ENCODE assay signal across 10 cellular contexts in genomic region chr10:119006451-119007210, GRCh38. TPM values are rescaled to one million over a fixed set of nuclear protein-coding genes. Genes with fewer than 3 reads are reported as not detected.
A peak's percentile ranks its signal among the peaks of the same experiment; 100 is the strongest.
DNase-seq lines count a peak whose midpoint lies in the region; ATAC-seq and TF ChIP-seq lines count a peak whose summit lies in the region.
"Had no signal": no experiment of that assay in that cellular context is flagged by ENCODE, and none has a peak within 500 bp of the region (broad histone marks: within the 10 kb centered on the region; RNA-seq: fewer than 3 reads in every experiment).

No MANE protein-coding gene starts in this region.

- no peak for TF ChIP-seq CTCF in hepatocyte (IDR thresholded peaks at IDR 0.05; ENCODE audit: poor library complexity)

- DNase-seq in H4 (ENCODE audit: low spot score) (peak; percentile 88), T1000 (lab: John Stamatoyannopoulos, UW) (peak; percentile 79), hepatocyte (ENCODE audit: low spot score) (peak; percentile 84), NCI-H146 (lab: John Stamatoyannopoulos, UW) (no peak)
- DNase-seq: activated CD4-positive, CD25-positive, alpha-beta regulatory T cell; stimulated activated CD4-positive, alpha-beta T cell treated with anti-CD3 and anti-CD28 coated beads, Interleukin-2, amount 100 ng/mL, for 24 hours had no signal

- no peak for ATAC-seq in GM18519 (IDR thresholded peaks at IDR 0.05; ENCODE audit: low FRiP score, unreplicated experiment)
- ATAC-seq in GM21390 (IDR thresholded peaks at IDR 0.05; ENCODE audit: unreplicated experiment) = no peak
- ATAC-seq in GM19452 (IDR thresholded peaks at IDR 0.05; ENCODE audit: unreplicated experiment) = no peak

- H3K4me1 ChIP-seq in hepatocyte (ENCODE audit: insufficient read depth) = peaks cover 12% of the 10 kb centered on the region
- H3K4me1 ChIP-seq in stomach smooth muscle (ENCODE audit: control insufficient read depth, insufficient read depth, low read length) = peaks cover 9% of the 10 kb centered on the region

- no peaks in the 10 kb centered on the region for H3K79me2 ChIP-seq in hepatocyte

- no peak overlapping the region for H3K9ac ChIP-seq in stomach smooth muscle (ENCODE audit: low read length in 2 of 2)

- no peaks in the 10 kb centered on the region for H3K36me3 ChIP-seq in hepatocyte (replicated peaks; ENCODE audit: insufficient read depth, low read depth)
- no peaks in the 10 kb centered on the region for H3K36me3 ChIP-seq in stomach smooth muscle (ENCODE audit: control insufficient read depth in 2 of 2, insufficient read depth in 2 of 2, low read length in 2 of 2)

- WGBS in hepatocyte (ENCODE audit: low lambda C conversion rate, missing lambda C conversion rate) = 42% methylated on average over 9 of the region's 9 CpGs

- no peak overlapping the region for H3K4me3 ChIP-seq in hepatocyte
- H3K4me3 ChIP-seq in stomach smooth muscle (ENCODE audit: low read length in 2 of 2) = peak overlapping the region; percentile 12 to 29

- H3K27me3 ChIP-seq in hepatocyte (no peaks in the 10 kb centered on the region), stomach smooth muscle (ENCODE audit: control insufficient read depth in 1 of 2, insufficient read depth in 2 of 2, low read length in 2 of 2) (no peaks in the 10 kb centered on the region)

- H4K20me1 ChIP-seq in hepatocyte (ENCODE audit: insufficient read depth, poor library complexity, severe bottlenecking) = no peaks in the 10 kb centered on the region

- no peak overlapping the region for H3K27ac ChIP-seq in hepatocyte
- H3K27ac ChIP-seq in stomach smooth muscle (ENCODE audit: low read length) = no peak overlapping the region

- H3K9me2 ChIP-seq in hepatocyte (replicated peaks; ENCODE audit: insufficient read depth) = no peaks in the 10 kb centered on the region

- no peak overlapping the region for H3K4me2 ChIP-seq in hepatocyte

- no peaks in the 10 kb centered on the region for H3K9me3 ChIP-seq in hepatocyte (ENCODE audit: low read depth)
- H3K9me3 ChIP-seq in stomach smooth muscle (ENCODE audit: control insufficient read depth in 2 of 2, low read length in 2 of 2) = no peaks in the 10 kb centered on the region

- H2AFZ ChIP-seq in hepatocyte = no peak overlapping the region

RNA-seq across cellular contexts. Expression of gene NANOS1, which starts 22.9 kb away (rescaled TPM):
- total RNA-seq in H4 (2014; rRNA removed; shearing (Covaris generic)) = 4.7 and 6.7 TPM in 2 replicates
- total RNA-seq in hepatocyte = 3.8 and 4.5 TPM in 2 replicates
- polyA plus RNA-seq in hepatocyte = 5.7 and 6.2 TPM in 2 replicates
